In genomic region chr16:86048221-86048620, GRCh38 we compare ENCODE assay signal across 14 cellular contexts.
"Had no signal": no experiment of that assay in that cellular context is flagged by ENCODE, and none has a peak within 500 bp of the region (broad histone marks: within the 10 kb centered on the region; RNA-seq: fewer than 3 reads in every experiment).

No MANE protein-coding gene starts in this region.

- DNase-seq: activated CD4-positive, alpha-beta T cell treated with anti-CD3 and anti-CD28 coated beads, Interleukin-2, amount 10 ng/mL, durations not matched to agents 7 days and 5 days; cerebellar nuclear complex; dermis blood vessel endothelial cell; effector memory CD8-positive, alpha-beta T cell; left cardiac atrium; naive thymus-derived CD8-positive, alpha-beta T cell; occipital lobe; small intestine; stimulated activated CD4-positive, alpha-beta T cell treated with anti-CD3 and anti-CD28 coated beads, Interleukin-4, amount 100 ng/mL, for 4 hours; stimulated activated naive CD8-positive, alpha-beta T cell treated with anti-CD3 and anti-CD28 coated beads, Interleukin-15, Interleukin-2, amounts not matched to agents 100 U/mL and 50 U/mL, for 24 hours; upper lobe of left lung had no signal

- H3K4me1 ChIP-seq: ascending aorta, breast epithelium, right atrium auricular region had no signal

- H3K4me3 ChIP-seq: ascending aorta, breast epithelium, right atrium auricular region, upper lobe of left lung had no signal

- H3K36me3 ChIP-seq: ascending aorta, breast epithelium, right atrium auricular region, upper lobe of left lung had no signal

- H3K27me3 ChIP-seq: ascending aorta, right atrium auricular region, upper lobe of left lung had no signal

- H3K27ac ChIP-seq: ascending aorta, breast epithelium, right atrium auricular region had no signal

- H3K9me3 ChIP-seq: ascending aorta, breast epithelium, right atrium auricular region, upper lobe of left lung had no signal
